ENCODE assay signal across 1 cellular context in the genomic region with DNA sequence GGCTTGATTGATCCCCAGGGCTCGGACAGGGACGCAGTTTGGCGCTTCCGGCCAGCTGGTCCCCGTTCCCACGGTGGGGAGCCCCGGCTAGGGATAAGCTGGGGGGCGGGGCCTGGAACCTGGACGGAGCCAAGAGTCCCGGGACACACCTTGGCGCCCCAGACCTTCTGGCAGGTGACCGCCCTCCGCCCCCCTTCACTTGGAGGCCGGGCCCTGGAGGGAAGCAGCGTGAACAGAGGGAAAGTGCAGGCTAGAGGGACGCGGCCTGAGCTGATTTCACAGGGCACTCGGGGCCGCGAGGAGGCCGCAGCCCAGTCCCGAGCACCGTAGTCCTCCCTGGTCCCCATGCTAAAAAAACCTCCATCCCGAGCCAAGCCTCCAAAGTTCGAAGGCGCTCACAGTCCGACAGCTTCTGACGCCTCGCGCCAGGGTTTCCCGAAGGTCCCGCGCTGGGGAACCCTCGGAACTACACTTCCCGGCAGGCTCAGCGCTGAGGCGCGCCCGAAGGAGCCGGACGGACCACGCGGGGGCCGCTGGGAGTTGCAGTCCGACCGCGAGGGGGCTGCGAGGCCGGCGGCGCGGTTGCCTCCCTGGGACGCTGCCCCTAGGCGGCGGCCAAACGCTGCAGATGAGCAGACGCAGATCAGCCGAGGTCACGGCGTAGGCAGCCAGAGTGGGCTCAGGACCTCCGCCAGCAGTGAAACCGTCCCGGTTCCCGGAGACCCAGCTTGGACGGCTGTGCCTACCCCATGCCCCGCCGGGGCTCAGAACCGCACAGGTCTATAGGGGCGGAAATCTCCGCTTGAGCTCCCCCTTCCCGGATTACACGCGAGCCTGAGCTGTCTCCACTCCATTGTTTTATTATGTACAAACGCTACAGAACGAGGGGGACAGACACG.
TF ChIP-seq lines count a peak whose summit lies in the region.

A gene with protein sequence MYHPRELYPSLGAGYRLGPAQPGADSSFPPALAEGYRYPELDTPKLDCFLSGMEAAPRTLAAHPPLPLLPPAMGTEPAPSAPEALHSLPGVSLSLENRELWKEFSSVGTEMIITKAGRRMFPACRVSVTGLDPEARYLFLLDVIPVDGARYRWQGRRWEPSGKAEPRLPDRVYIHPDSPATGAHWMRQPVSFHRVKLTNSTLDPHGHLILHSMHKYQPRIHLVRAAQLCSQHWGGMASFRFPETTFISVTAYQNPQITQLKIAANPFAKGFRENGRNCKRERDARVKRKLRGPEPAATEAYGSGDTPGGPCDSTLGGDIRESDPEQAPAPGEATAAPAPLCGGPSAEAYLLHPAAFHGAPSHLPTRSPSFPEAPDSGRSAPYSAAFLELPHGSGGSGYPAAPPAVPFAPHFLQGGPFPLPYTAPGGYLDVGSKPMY (minus strand): TSS at position 451 of the 899 bp plus-strand sequence. CDS start 731 bp downstream, outside the sequence.

TF ChIP-seq in SK-N-SH, 30 proteins besides CTCF, POLR2A, EP300 and RAD21 (continued from another document):
- TF ChIP-seq USF1 (IDR thresholded peaks at IDR 0.05; ENCODE audit: borderline replicate concordance, low read depth) (no peak), RCOR1 (IDR thresholded peaks at IDR 0.05; ENCODE audit: low read length) (no peak; the same call in 1 of the 2 replicates), ELF1 (IDR thresholded peaks at IDR 0.05) (peak; percentile 59), NRF1 (IDR thresholded peaks at IDR 0.05; ENCODE audit: low read depth, low read length) (0 out of 2 replicates have a peak, but pooled peaks have one; percentile 18), MXI1 (IDR thresholded peaks at IDR 0.05; ENCODE audit: low read depth, low read length) (peak; percentile 46; the same call in 1 of the 2 replicates), RFX5 (IDR thresholded peaks at IDR 0.05; ENCODE audit: low read length) (no peak), CHD2 (IDR thresholded peaks at IDR 0.05; ENCODE audit: low read length, partially characterized antibody) (peak; percentile 59), FOXJ3 (CRISPR knock-in tag; IDR thresholded peaks at IDR 0.05) (no peak; the same call in 1 of the 2 replicates), TEAD4 (IDR thresholded peaks at IDR 0.05; ENCODE audit: borderline replicate concordance, insufficient read depth) (no peak), EZH2phosphoT487 (IDR thresholded peaks at IDR 0.05; ENCODE audit: borderline replicate concordance, low read depth) (no peak), MEF2A (IDR thresholded peaks at IDR 0.05; ENCODE audit: borderline replicate concordance, low read depth) (no peak), GABPA (IDR thresholded peaks at IDR 0.05; ENCODE audit: low read depth) (peak; percentile 48; the same call in 1 of the 2 replicates), IRF3 (IDR thresholded peaks at IDR 0.05; ENCODE audit: low read depth, low read length) (no peak), JUND (IDR thresholded peaks at IDR 0.05) (no peak), POLR2AphosphoS5 (IDR thresholded peaks at IDR 0.05; ENCODE audit: low read depth, low read length) (no peak), RXRA (IDR thresholded peaks at IDR 0.05; ENCODE audit: borderline replicate concordance, low read depth) (peak; percentile 48; the same call in 1 of the 2 replicates), FOSL2 (IDR thresholded peaks at IDR 0.05; ENCODE audit: borderline replicate concordance, low read depth) (no peak), GATA2 (CRISPR knock-in tag; IDR thresholded peaks at IDR 0.05) (no peak), ZBTB33 (IDR thresholded peaks at IDR 0.05; ENCODE audit: borderline replicate concordance, low read depth) (no peak), FOXM1 (IDR thresholded peaks at IDR 0.05; ENCODE audit: low read depth) (no peak), PBX3 (IDR thresholded peaks at IDR 0.05) (no peak; the same call in 1 of the 2 replicates), SIN3A (IDR thresholded peaks at IDR 0.05; ENCODE audit: borderline replicate concordance, low read depth, low read length) (peak; percentile 39; the same call in 1 of the 2 replicates)
- TF ChIP-seq, protein P1, sequence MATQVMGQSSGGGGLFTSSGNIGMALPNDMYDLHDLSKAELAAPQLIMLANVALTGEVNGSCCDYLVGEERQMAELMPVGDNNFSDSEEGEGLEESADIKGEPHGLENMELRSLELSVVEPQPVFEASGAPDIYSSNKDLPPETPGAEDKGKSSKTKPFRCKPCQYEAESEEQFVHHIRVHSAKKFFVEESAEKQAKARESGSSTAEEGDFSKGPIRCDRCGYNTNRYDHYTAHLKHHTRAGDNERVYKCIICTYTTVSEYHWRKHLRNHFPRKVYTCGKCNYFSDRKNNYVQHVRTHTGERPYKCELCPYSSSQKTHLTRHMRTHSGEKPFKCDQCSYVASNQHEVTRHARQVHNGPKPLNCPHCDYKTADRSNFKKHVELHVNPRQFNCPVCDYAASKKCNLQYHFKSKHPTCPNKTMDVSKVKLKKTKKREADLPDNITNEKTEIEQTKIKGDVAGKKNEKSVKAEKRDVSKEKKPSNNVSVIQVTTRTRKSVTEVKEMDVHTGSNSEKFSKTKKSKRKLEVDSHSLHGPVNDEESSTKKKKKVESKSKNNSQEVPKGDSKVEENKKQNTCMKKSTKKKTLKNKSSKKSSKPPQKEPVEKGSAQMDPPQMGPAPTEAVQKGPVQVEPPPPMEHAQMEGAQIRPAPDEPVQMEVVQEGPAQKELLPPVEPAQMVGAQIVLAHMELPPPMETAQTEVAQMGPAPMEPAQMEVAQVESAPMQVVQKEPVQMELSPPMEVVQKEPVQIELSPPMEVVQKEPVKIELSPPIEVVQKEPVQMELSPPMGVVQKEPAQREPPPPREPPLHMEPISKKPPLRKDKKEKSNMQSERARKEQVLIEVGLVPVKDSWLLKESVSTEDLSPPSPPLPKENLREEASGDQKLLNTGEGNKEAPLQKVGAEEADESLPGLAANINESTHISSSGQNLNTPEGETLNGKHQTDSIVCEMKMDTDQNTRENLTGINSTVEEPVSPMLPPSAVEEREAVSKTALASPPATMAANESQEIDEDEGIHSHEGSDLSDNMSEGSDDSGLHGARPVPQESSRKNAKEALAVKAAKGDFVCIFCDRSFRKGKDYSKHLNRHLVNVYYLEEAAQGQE (IDR thresholded peaks at IDR 0.05; ENCODE audit: low read depth, low read length): no peak
- TF ChIP-seq, protein P2, sequence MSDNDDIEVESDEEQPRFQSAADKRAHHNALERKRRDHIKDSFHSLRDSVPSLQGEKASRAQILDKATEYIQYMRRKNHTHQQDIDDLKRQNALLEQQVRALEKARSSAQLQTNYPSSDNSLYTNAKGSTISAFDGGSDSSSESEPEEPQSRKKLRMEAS (IDR thresholded peaks at IDR 0.05; ENCODE audit: low read depth): peak; percentile 64; the same call in 1 of the 2 replicates
